31 cellular contexts compared by ENCODE assay signal in genomic region chr20:22305391-22305790, GRCh38.
"Had no signal": no experiment of that assay in that cellular context is flagged by ENCODE, and none has a peak within 500 bp of the region (broad histone marks: within the 10 kb centered on the region; RNA-seq: fewer than 3 reads in every experiment).

No MANE protein-coding gene starts in this region.

- H3K4me1 Mint-ChIP-seq: natural killer cell; neural progenitor cell; stimulated activated memory B cell treated with anti-CD40 and anti-IgM and Interleukin-4, amounts not matched to agents 10 μg/mL and 1 μg/mL and 100 μg/mL, for 72 hours; stimulated activated naive CD8-positive, alpha-beta T cell treated with anti-CD3 and anti-CD28 coated beads, Interleukin-15, amount 100 ng/mL, for 72 hours had no signal

- H3K36me3 ChIP-seq: neural progenitor cell, ovary, right lobe of liver, sigmoid colon, spleen, suprapubic skin, tibial nerve, upper lobe of left lung, vagina had no signal

- ATAC-seq: natural killer cell; psoas muscle; right cardiac atrium; right lobe of liver; stimulated activated memory B cell treated with anti-CD40 and anti-IgM and Interleukin-4, amounts not matched to agents 10 μg/mL and 1 μg/mL and 100 μg/mL, for 72 hours; stimulated activated naive CD8-positive, alpha-beta T cell treated with anti-CD3 and anti-CD28 coated beads, Interleukin-15, amount 100 ng/mL, for 72 hours; stimulated activated naive CD8-positive, alpha-beta T cell treated with anti-CD3 and anti-CD28 coated beads, Interleukin-15, Interleukin-2, amounts not matched to agents 100 U/mL and 50 U/mL, for 24 hours had no signal

- H3K79me2 ChIP-seq: parathyroid adenoma had no signal

- H3K4me3 ChIP-seq: neural progenitor cell, ovary, psoas muscle, right lobe of liver, sigmoid colon, skin epidermis, smooth muscle cell, spleen, suprapubic skin, testis, tibial nerve, upper lobe of left lung, vagina had no signal

- H3K9ac ChIP-seq: neural progenitor cell, parathyroid adenoma had no signal

- H3K4me3 Mint-ChIP-seq: natural killer cell; nephron; neural progenitor cell; stimulated activated memory B cell treated with anti-CD40 and anti-IgM and Interleukin-4, amounts not matched to agents 10 μg/mL and 1 μg/mL and 100 μg/mL, for 72 hours; stimulated activated naive CD8-positive, alpha-beta T cell treated with anti-CD3 and anti-CD28 coated beads, Interleukin-15, amount 100 ng/mL, for 72 hours had no signal

- H3K36me3 Mint-ChIP-seq: natural killer cell; neural progenitor cell; stimulated activated memory B cell treated with anti-CD40 and anti-IgM and Interleukin-4, amounts not matched to agents 10 μg/mL and 1 μg/mL and 100 μg/mL, for 72 hours had no signal

- H2AFZ ChIP-seq: neural progenitor cell, parathyroid adenoma had no signal

- H3K4me2 ChIP-seq: neural progenitor cell, smooth muscle cell had no signal

- H3K27ac ChIP-seq: neural progenitor cell, ovary, parathyroid adenoma, psoas muscle, right lobe of liver, sigmoid colon, skin epidermis, spleen, suprapubic skin, testis, tibial nerve, upper lobe of left lung, vagina had no signal

- H3K27ac Mint-ChIP-seq: natural killer cell; nephron; neural progenitor cell; progenitor cell of endocrine pancreas; stimulated activated memory B cell treated with anti-CD40 and anti-IgM and Interleukin-4, amounts not matched to agents 10 μg/mL and 1 μg/mL and 100 μg/mL, for 72 hours; stimulated activated naive CD8-positive, alpha-beta T cell treated with anti-CD3 and anti-CD28 coated beads, Interleukin-15, amount 100 ng/mL, for 72 hours had no signal

- H3K27me3 ChIP-seq: ovary, right lobe of liver, sigmoid colon, suprapubic skin, testis, tibial nerve, upper lobe of left lung, vagina had no signal

- H3K9me3 ChIP-seq: ovary, psoas muscle, right lobe of liver, sigmoid colon, spleen, suprapubic skin, testis, tibial nerve, upper lobe of left lung, vagina had no signal

- H3K27me3 Mint-ChIP-seq: stimulated activated memory B cell treated with anti-CD40 and anti-IgM and Interleukin-4, amounts not matched to agents 10 μg/mL and 1 μg/mL and 100 μg/mL, for 72 hours; stimulated activated naive CD8-positive, alpha-beta T cell treated with anti-CD3 and anti-CD28 coated beads, Interleukin-15, amount 100 ng/mL, for 72 hours had no signal

- H3K9me3 Mint-ChIP-seq: neural progenitor cell; stimulated activated memory B cell treated with anti-CD40 and anti-IgM and Interleukin-4, amounts not matched to agents 10 μg/mL and 1 μg/mL and 100 μg/mL, for 72 hours; stimulated activated naive CD8-positive, alpha-beta T cell treated with anti-CD3 and anti-CD28 coated beads, Interleukin-15, amount 100 ng/mL, for 72 hours had no signal

- DNase-seq: natural killer cell; occipital lobe; ovary; posterior cingulate gyrus; psoas muscle; right cardiac atrium; right lobe of liver; sigmoid colon; spleen; stimulated activated CD4-positive, alpha-beta T cell treated with anti-CD3 and anti-CD28 coated beads, Interleukin-12 subunit alpha, Interleukin-12 subunit beta, amount 100 ng/mL, for 4 hours; stimulated activated CD4-positive, alpha-beta T cell treated with anti-CD3 and anti-CD28 coated beads, Interleukin-1b, Interleukin-23, amount 100 ng/mL, for 48 hours; stimulated activated CD4-positive, alpha-beta T cell treated with anti-CD3 and anti-CD28 coated beads, Interleukin-4, amount 100 ng/mL, for 1 hour; stimulated activated CD4-positive, alpha-beta T cell treated with anti-CD3 and anti-CD28 coated beads, Interleukin-4, amount 100 ng/mL, for 4 hours; stimulated activated CD8-positive, alpha-beta memory T cell treated with anti-CD3 and anti-CD28 coated beads, Interleukin-4, amount 100 ng/mL, for 48 hours; stimulated activated naive CD4-positive, alpha-beta T cell; stimulated activated naive CD8-positive, alpha-beta T cell treated with anti-CD3 and anti-CD28 coated beads, Interleukin-15, amount 100 ng/mL, for 72 hours; stimulated activated naive CD8-positive, alpha-beta T cell treated with anti-CD3 and anti-CD28 coated beads, Interleukin-15, Interleukin-2, amounts not matched to agents 100 U/mL and 50 U/mL, for 24 hours; substantia nigra; testis; trophoblast cell; upper lobe of left lung had no signal

- H3K4me1 ChIP-seq: parathyroid adenoma, psoas muscle, right lobe of liver, spleen, suprapubic skin, testis, tibial nerve, upper lobe of left lung, vagina had no signal
